ENCODE assay signal across 9 cellular contexts in genomic region chr21:18951291-18952038, GRCh38.
DNase-seq lines count a peak whose midpoint lies in the region; ATAC-seq and TF ChIP-seq lines count a peak whose summit lies in the region.
"Had no signal": no experiment of that assay in that cellular context is flagged by ENCODE, and none has a peak within 500 bp of the region (broad histone marks: within the 10 kb centered on the region; RNA-seq: fewer than 3 reads in every experiment).

No MANE protein-coding gene starts in this region.

- TF ChIP-seq CTCF in GM12873 (IDR thresholded peaks at IDR 0.05; ENCODE audit: insufficient read depth, low read depth, low read length, missing control alignments): peak; percentile 26
- TF ChIP-seq CTCF in adrenal gland (IDR thresholded peaks at IDR 0.05): peak; percentile 12 to 50 (median 41)
- no peak for TF ChIP-seq CTCF in ascending aorta (IDR thresholded peaks at IDR 0.05)

- WGBS in adrenal gland, 4 donors: 50 to 61% (median 53%) methylated on average over 14 of the region's 14 CpGs

- H3K9me3 ChIP-seq in adrenal gland (replicated peaks in 1 of 3) (no peaks in the 10 kb centered on the region), ascending aorta (no peaks in the 10 kb centered on the region)

- TF ChIP-seq POLR2A in adrenal gland (IDR thresholded peaks at IDR 0.05): no peak

- peak; percentile 84 for DNase-seq in NAMALWA (ENCODE audit: low spot score)
- peak in 6 of 7 donors; percentile 14 to 44 (median 27) for DNase-seq in adrenal gland
- DNase-seq in midbrain (lab: John Stamatoyannopoulos, UW): peak; percentile 9
- no peak for DNase-seq in mucosa of gallbladder (ENCODE audit: low spot score)
- no peak for DNase-seq in NCI-H1930 (lab: John Stamatoyannopoulos, UW)
- DNase-seq in ascending aorta (ENCODE audit: low spot score in 2 of 2): no peak
- DNase-seq: stimulated activated CD4-positive, alpha-beta T cell treated with anti-CD3 and anti-CD28 coated beads, Interleukin-4, amount 100 ng/mL, for 4 hours had no signal

- intact Hi-C loops in adrenal gland (cut with DNase I): no loop called here
- intact Hi-C loops in ascending aorta (cut with DNase I): no loop called here

- H3K4me1 ChIP-seq in adrenal gland (replicated peaks in 1 of 2): no peaks in the 10 kb centered on the region
- H3K4me1 ChIP-seq in ascending aorta: no peaks in the 10 kb centered on the region

- no peak for ATAC-seq in HG03354 (IDR thresholded peaks at IDR 0.05; ENCODE audit: poor library complexity, severe bottlenecking, unreplicated experiment)

- no peak overlapping the region for H3K27ac ChIP-seq in adrenal gland
- no peak overlapping the region for H3K27ac ChIP-seq in ascending aorta

- H3K27me3 ChIP-seq in adrenal gland: no peaks in the 10 kb centered on the region
- H3K27me3 ChIP-seq in ascending aorta: no peaks in the 10 kb centered on the region

- H3K4me3 ChIP-seq in adrenal gland (no peak overlapping the region), ascending aorta (no peak overlapping the region)

- H3K36me3 ChIP-seq in adrenal gland (replicated peaks in 1 of 2) (no peaks in the 10 kb centered on the region), ascending aorta (no peaks in the 10 kb centered on the region)

Comparison
In these comparisons a context has a peak if more than half of its experiments do, and no peak if none do; other contexts are left out.
1. CTCF ChIP-seq: peak in GM12873 (single experiment) and adrenal gland (6 of 6); none in ascending aorta (0 of 3).
2. DNase-seq: peak in NAMALWA (single experiment), adrenal gland (6 of 7) and midbrain (single experiment); none in mucosa of gallbladder (single experiment), NCI-H1930 (0 of 2) and ascending aorta (0 of 2).